In the genomic region with DNA sequence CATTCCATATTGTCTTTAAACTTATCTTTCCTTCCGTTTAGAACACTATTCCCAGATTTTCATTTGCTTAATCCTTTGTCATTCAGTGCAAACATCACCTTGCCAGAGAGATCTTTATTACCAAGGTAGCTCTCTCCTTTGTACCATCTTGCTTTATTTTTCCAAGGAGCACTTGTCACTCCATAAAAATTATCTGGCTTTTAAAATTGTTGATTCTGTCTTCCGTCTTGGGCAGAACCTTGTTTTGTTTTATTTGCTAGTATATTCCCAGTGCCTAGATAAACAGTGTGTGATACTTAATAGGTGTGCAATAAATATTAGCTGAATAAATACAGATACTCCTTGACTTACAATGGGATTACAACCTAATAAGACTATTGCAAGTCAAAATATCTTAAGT, we compare ENCODE assay signal across 8 cellular contexts.
"Had no signal": no experiment of that assay in that cellular context is flagged by ENCODE, and none has a peak within 500 bp of the region (broad histone marks: within the 10 kb centered on the region; RNA-seq: fewer than 3 reads in every experiment).

No MANE protein-coding gene starts in this region.

- DNase-seq: IMR-90, KBM-7, KG1 had no signal

- H3K4me3 ChIP-seq: K562 had no signal

- ATAC-seq: HepG2, K562 had no signal

- H3K27ac ChIP-seq: HL-60, KMS-11 had no signal

- H3K4me2 ChIP-seq: KMS-11 had no signal

- FAIRE-seq: HepG2, HTR-8/SVneo, K562 had no signal
